ENCODE assay signal across 1 cellular context in the genomic region with DNA sequence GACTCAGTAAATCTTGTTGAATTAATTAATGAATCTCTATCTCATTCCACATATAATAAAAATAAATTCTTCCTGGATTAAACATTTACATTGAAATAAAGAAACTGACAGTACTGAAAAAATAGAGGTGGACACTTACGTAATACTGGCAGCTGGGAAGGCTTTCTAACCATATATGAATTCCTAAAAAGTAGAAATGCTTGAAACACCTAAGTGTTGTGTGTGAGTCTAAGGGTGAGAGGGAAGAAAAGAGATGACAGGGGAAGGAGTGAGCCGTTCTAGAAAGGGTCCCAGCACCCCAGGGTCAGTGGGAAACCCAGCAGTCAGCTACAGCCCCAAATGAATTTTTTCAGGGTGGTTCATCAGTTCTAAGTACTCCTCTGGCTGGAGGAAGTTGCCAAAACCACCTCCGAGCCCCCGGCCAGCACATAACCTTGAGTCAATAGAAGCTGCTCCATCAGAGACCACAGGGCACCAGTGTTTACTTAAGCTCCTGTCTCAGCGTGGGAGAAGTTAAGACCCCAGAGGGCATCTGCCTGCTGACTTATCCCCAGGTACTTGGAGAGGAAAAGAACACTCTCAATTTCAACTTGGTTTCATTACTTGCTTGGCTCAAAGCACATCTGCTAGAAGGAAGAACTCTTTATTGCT.
TF ChIP-seq lines count a peak whose summit lies in the region.

No MANE protein-coding gene starts in this region.

TF ChIP-seq in HEK293, 187 proteins besides CTCF, POLR2A, EP300 and RAD21 (continued from another document):
- no peak for TF ChIP-seq ZNF433 (tag by site-specific recombination; IDR thresholded peaks at IDR 0.05; ENCODE audit: low read depth)
